In genomic region chr19:18401580-18402112, GRCh38 we compare ENCODE assay signal across 9 cellular contexts. TPM values are rescaled to one million over a fixed set of nuclear protein-coding genes. Genes with fewer than 3 reads are reported as not detected.
DNase-seq lines count a peak whose midpoint lies in the region; ATAC-seq and TF ChIP-seq lines count a peak whose summit lies in the region.
"Had no signal": no experiment of that assay in that cellular context is flagged by ENCODE, and none has a peak within 500 bp of the region (broad histone marks: within the 10 kb centered on the region; RNA-seq: fewer than 3 reads in every experiment).

No MANE protein-coding gene starts in this region.

- peak overlapping the region; percentile 69 for H3K4me2 ChIP-seq in hepatocyte

- no peak overlapping the region for H3K4me3 Mint-ChIP-seq in WTC11

- H3K27me3 Mint-ChIP-seq in WTC11 (ENCODE audit: low read depth), result peaks cover 3% of the 10 kb centered on the region; the same call in 1 of the 2 replicates

- H3K4me1 Mint-ChIP-seq in WTC11, result peaks cover 8% of the 10 kb centered on the region

- H3K4me1 ChIP-seq in hepatocyte (ENCODE audit: insufficient read depth), result peaks cover 17% of the 10 kb centered on the region
- no peaks in the 10 kb centered on the region for H3K4me1 ChIP-seq in thymus (ENCODE audit: control insufficient read depth, insufficient read depth, low read length)

- 50% methylated on average over 7 of the region's 7 CpGs for WGBS in hepatocyte (ENCODE audit: low lambda C conversion rate, missing lambda C conversion rate)
- 29% methylated on average over 7 of the region's 7 CpGs for WGBS in thymus

- H3K36me3 Mint-ChIP-seq in WTC11, result no peaks in the 10 kb centered on the region

- H3K36me3 ChIP-seq in hepatocyte (replicated peaks; ENCODE audit: insufficient read depth, low read depth) (no peaks in the 10 kb centered on the region), thymus (ENCODE audit: control insufficient read depth, insufficient read depth) (no peaks in the 10 kb centered on the region)

- no peak overlapping the region for H2AFZ ChIP-seq in hepatocyte

- no peaks in the 10 kb centered on the region for H3K9me3 Mint-ChIP-seq in WTC11

- peak; percentile 87 for ATAC-seq in WTC11
- ATAC-seq in GM21528 (IDR thresholded peaks at IDR 0.05; ENCODE audit: low FRiP score, unreplicated experiment), result no peak
- ATAC-seq in HG02571 (IDR thresholded peaks at IDR 0.05; ENCODE audit: unreplicated experiment), result no peak
- ATAC-seq in GM21515 (IDR thresholded peaks at IDR 0.05; ENCODE audit: unreplicated experiment), result no peak

- CTCF ChIA-PET in WTC11 (lab: Charles Lee), result interaction anchor here (0.5 to 6.6 kb wide), 28 partner anchors 9 to 250 kb away, joined by 3 to 73 read pairs (median 4); partner anchors contain the start of genes GDF15, JUND, LSM4 and SSBP4

- H3K27me3 ChIP-seq in hepatocyte, result no peaks in the 10 kb centered on the region
- peaks cover 4% of the 10 kb centered on the region for H3K27me3 ChIP-seq in thymus (ENCODE audit: control insufficient read depth, insufficient read depth)

- H3K79me2 ChIP-seq in hepatocyte, result peaks cover 3% of the 10 kb centered on the region

- H3K9me2 ChIP-seq in hepatocyte (replicated peaks; ENCODE audit: insufficient read depth), result no peaks in the 10 kb centered on the region

- POLR2A ChIA-PET in WTC11 (lab: Charles Lee), result interaction anchor here (1.0 kb wide), 1 partner anchor 16 kb away, joined by 3 read pairs; the partner anchor contains the start of gene GDF15

- no peak overlapping the region for H3K27ac Mint-ChIP-seq in WTC11

- H4K20me1 ChIP-seq in hepatocyte (ENCODE audit: insufficient read depth, poor library complexity, severe bottlenecking), result no peaks in the 10 kb centered on the region

- TF ChIP-seq CTCF in WTC11 (IDR thresholded peaks at IDR 0.05) (no peak), hepatocyte (IDR thresholded peaks at IDR 0.05; ENCODE audit: poor library complexity) (peak; percentile 53)

- H3K4me3 ChIP-seq in hepatocyte (no peak overlapping the region), thymus (ENCODE audit: low read length) (no peak overlapping the region)

- H3K27ac ChIP-seq in hepatocyte (peak overlapping the region; percentile 90), thymus (ENCODE audit: low read depth) (peak overlapping the region; percentile 52)

- DNase-seq in ELR (ENCODE audit: low read depth) (peak; percentile 79), LHCN-M2 (ENCODE audit: low read depth) (peak; percentile 55), WTC11 (ENCODE audit: low spot score) (no peak), hepatocyte (ENCODE audit: low spot score) (peak; percentile 90)

- H3K9me3 ChIP-seq in hepatocyte (ENCODE audit: low read depth) (no peaks in the 10 kb centered on the region), thymus (ENCODE audit: control insufficient read depth) (no peaks in the 10 kb centered on the region)

TF ChIP-seq in WTC11, 78 proteins besides CTCF, POLR2A, EP300 and RAD21:
- peak; percentile 93 for TF ChIP-seq GTF2I (CRISPR knock-in tag; conservative IDR thresholded peaks at IDR 0.05)
- no peak for TF ChIP-seq TEAD1 (CRISPR knock-in tag; IDR thresholded peaks at IDR 0.05)

RNA-seq across cellular contexts. Expression of gene LRRC25, which starts 4.2 kb away (rescaled TPM):
- not detected in 2 replicates for total RNA-seq in LHCN-M2 (2014; rRNA removed)
- polyA plus RNA-seq in LHCN-M2 (2012), result not detected
- 0.07 to 0.31 TPM (median 0.18 TPM) in 3 replicates for total RNA-seq in WTC11 (2021)
- total RNA-seq in hepatocyte, result 0.16 TPM in 1 of 2 replicates, not detected in the other
- polyA plus RNA-seq in hepatocyte, result 0.36 and 1.5 TPM in 2 replicates
- polyA plus RNA-seq in thymus, result 6.2 TPM
- polyA plus RNA-seq: neural cell had no signal

RNA-seq across cellular contexts. Expression of gene GDF15, which starts 15.7 kb away (rescaled TPM):
- total RNA-seq in LHCN-M2 (2014; rRNA removed) (109 and 147 TPM in 2 replicates), WTC11 (2021) (18.3 to 27.3 TPM (median 19.1 TPM) in 3 replicates), hepatocyte (106 and 123 TPM in 2 replicates)
- polyA plus RNA-seq in LHCN-M2 (2012), result 25.4 TPM
- polyA plus RNA-seq in hepatocyte (175 and 185 TPM in 2 replicates), thymus (2.2 TPM)
- polyA plus RNA-seq: neural cell had no signal

RNA-seq across cellular contexts. Expression of gene SSBP4, which starts 17.6 kb away (rescaled TPM):
- total RNA-seq in LHCN-M2 (2014; rRNA removed) (41.6 and 64.2 TPM in 2 replicates), WTC11 (2021) (44.5 to 51.2 TPM (median 47.4 TPM) in 3 replicates), hepatocyte (55.8 and 72.6 TPM in 2 replicates)
- 20.1 TPM for polyA plus RNA-seq in LHCN-M2 (2012)
- polyA plus RNA-seq in hepatocyte (156 and 169 TPM in 2 replicates), thymus (50.3 TPM)

RNA-seq across cellular contexts. Expression of gene ISYNA1, which starts 36.3 kb away (rescaled TPM):
- total RNA-seq in LHCN-M2 (2014; rRNA removed) (0.83 and 0.86 TPM in 2 replicates), WTC11 (2021) (236 to 310 TPM (median 307 TPM) in 3 replicates), hepatocyte (51.5 and 54.9 TPM in 2 replicates)
- 1.8 TPM for polyA plus RNA-seq in LHCN-M2 (2012)
- polyA plus RNA-seq in hepatocyte (144 and 188 TPM in 2 replicates), thymus (66.1 TPM)
